In genomic region chr19:7529610-7530490, GRCh38 we compare ENCODE assay signal across 29 cellular contexts. TPM values are rescaled to one million over a fixed set of nuclear protein-coding genes. Genes with fewer than 3 reads are reported as not detected.
"Had no signal": no experiment of that assay in that cellular context is flagged by ENCODE, and none has a peak within 500 bp of the region (broad histone marks: within the 10 kb centered on the region; RNA-seq: fewer than 3 reads in every experiment).

No MANE protein-coding gene starts in this region.

- H3K4me1 ChIP-seq: pancreas, uterus had no signal

- H3K27me3 ChIP-seq: gastrocnemius medialis, pancreas, suprapubic skin, transverse colon, upper lobe of right lung, uterus had no signal

- H3K4me2 ChIP-seq: smooth muscle cell had no signal

- H3K9me3 Mint-ChIP-seq: endodermal cell; mesothelial cell of epicardium; naive B cell; nephron; stimulated activated naive CD8-positive, alpha-beta T cell treated with anti-CD3 and anti-CD28 coated beads, Interleukin-15, amount 100 ng/mL, for 72 hours had no signal

- H3K27me3 Mint-ChIP-seq: naive B cell; stimulated activated naive CD8-positive, alpha-beta T cell treated with anti-CD3 and anti-CD28 coated beads, Interleukin-15, amount 100 ng/mL, for 72 hours had no signal

- H3K27ac ChIP-seq: epithelial cell of prostate, gastrocnemius medialis, neutrophil, pancreas, suprapubic skin, transverse colon, upper lobe of right lung, uterus had no signal

- H3K9me3 ChIP-seq: gastrocnemius medialis, mucosa of descending colon, neutrophil, pancreas, suprapubic skin, transverse colon, upper lobe of right lung, uterus had no signal

- FAIRE-seq: colon, keratinocyte, pancreas had no signal

- H3K4me1 Mint-ChIP-seq: endodermal cell, mesothelial cell of epicardium, nephron had no signal

- H3K4me3 Mint-ChIP-seq: endodermal cell; mesothelial cell of epicardium; stimulated activated naive CD8-positive, alpha-beta T cell treated with anti-CD3 and anti-CD28 coated beads, Interleukin-15, amount 100 ng/mL, for 72 hours had no signal

- H3K4me3 ChIP-seq: gastrocnemius medialis, mucosa of descending colon, pancreas, smooth muscle cell, suprapubic skin, transverse colon, upper lobe of right lung, uterus had no signal

- ATAC-seq: esophagus mucosa; gastrocnemius medialis; left lobe of liver; mucosa of descending colon; pancreas; sciatic nerve; stimulated activated naive CD8-positive, alpha-beta T cell treated with anti-CD3 and anti-CD28 coated beads, Interleukin-15, amount 100 ng/mL, for 72 hours; upper lobe of right lung had no signal

- H3K27ac Mint-ChIP-seq: endodermal cell, mesothelial cell of epicardium, nephron had no signal

- H3K36me3 ChIP-seq: pancreas, transverse colon, uterus had no signal

- DNase-seq: effector CD8-positive, alpha-beta T cell; foreskin fibroblast; gastrocnemius medialis; head of caudate nucleus; mesenchymal stem cell; mucosa of descending colon; naive B cell; stimulated activated CD4-positive, alpha-beta T cell treated with anti-CD3 and anti-CD28 coated beads, Interleukin-12 subunit alpha, Interleukin-12 subunit beta, amount 100 ng/mL, for 4 hours; stimulated activated CD4-positive, alpha-beta T cell treated with anti-CD3 and anti-CD28 coated beads, Interleukin-1b, Interleukin-23, amount 100 ng/mL, for 48 hours; stimulated activated CD4-positive, alpha-beta T cell treated with anti-CD3 and anti-CD28 coated beads, Interleukin-4, amount 100 ng/mL, for 1 hour; stimulated activated CD8-positive, alpha-beta memory T cell treated with anti-CD3 and anti-CD28 coated beads, Interleukin-4, amount 100 ng/mL, for 48 hours; stimulated activated naive CD4-positive, alpha-beta T cell; stimulated activated naive CD8-positive, alpha-beta T cell treated with anti-CD3 and anti-CD28 coated beads, Interleukin-15, amount 100 ng/mL, for 72 hours; transverse colon; upper lobe of right lung; uterus had no signal

RNA-seq across cellular contexts. Expression of gene PEX11G, which starts 41.0 kb away (rescaled TPM):
- total RNA-seq: smooth muscle cell had no signal
